In the genomic region with DNA sequence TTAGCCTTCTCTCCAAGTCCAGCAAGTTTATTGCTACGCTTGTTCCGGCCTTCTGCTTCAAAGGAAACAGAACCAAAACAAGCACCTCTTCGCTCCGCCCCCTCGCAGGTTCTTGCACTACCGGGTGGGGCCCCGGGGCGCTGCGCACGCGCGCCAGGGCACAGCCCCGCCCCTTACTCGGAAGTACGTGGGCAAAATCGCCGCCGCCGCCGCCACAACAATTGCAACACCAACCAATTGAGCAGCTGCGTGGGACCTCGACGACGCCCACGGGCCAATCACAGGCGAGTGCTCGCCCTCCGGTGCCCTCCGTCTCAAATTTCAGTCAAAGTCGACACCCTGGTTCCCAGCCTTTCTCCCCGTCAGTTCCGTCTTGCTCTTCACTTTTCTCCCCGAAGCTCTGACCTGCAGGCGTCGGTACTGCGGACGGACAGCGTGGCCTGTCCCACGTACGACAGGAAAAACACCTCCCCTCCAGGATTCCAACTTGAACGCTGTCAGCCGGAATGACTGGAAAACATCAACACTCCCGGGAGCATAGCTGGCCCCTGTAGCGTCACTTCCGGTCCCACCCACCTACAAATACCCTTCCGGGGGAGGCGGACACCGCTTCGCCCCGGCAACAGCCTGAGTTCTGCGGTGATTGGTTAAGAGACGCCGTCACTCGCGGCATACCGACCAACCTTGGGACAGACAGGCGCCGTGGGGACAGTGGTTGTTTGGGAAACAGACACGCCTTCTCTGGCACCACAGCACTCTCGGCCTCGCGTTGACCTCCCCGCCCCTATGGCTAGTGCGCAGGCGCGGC, we compare ENCODE assay signal across 1 cellular context.
TF ChIP-seq lines count a peak whose summit lies in the region.

No MANE protein-coding gene starts in this region.

TF ChIP-seq in K562, 482 proteins besides CTCF, POLR2A, EP300 and RAD21 (continued from another document and continues in another):
- TF ChIP-seq, protein P1, sequence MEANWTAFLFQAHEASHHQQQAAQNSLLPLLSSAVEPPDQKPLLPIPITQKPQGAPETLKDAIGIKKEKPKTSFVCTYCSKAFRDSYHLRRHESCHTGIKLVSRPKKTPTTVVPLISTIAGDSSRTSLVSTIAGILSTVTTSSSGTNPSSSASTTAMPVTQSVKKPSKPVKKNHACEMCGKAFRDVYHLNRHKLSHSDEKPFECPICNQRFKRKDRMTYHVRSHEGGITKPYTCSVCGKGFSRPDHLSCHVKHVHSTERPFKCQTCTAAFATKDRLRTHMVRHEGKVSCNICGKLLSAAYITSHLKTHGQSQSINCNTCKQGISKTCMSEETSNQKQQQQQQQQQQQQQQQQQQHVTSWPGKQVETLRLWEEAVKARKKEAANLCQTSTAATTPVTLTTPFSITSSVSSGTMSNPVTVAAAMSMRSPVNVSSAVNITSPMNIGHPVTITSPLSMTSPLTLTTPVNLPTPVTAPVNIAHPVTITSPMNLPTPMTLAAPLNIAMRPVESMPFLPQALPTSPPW (CRISPR knock-in tag; IDR thresholded peaks at IDR 0.05), result peak; percentile 66
- TF ChIP-seq, protein P2, sequence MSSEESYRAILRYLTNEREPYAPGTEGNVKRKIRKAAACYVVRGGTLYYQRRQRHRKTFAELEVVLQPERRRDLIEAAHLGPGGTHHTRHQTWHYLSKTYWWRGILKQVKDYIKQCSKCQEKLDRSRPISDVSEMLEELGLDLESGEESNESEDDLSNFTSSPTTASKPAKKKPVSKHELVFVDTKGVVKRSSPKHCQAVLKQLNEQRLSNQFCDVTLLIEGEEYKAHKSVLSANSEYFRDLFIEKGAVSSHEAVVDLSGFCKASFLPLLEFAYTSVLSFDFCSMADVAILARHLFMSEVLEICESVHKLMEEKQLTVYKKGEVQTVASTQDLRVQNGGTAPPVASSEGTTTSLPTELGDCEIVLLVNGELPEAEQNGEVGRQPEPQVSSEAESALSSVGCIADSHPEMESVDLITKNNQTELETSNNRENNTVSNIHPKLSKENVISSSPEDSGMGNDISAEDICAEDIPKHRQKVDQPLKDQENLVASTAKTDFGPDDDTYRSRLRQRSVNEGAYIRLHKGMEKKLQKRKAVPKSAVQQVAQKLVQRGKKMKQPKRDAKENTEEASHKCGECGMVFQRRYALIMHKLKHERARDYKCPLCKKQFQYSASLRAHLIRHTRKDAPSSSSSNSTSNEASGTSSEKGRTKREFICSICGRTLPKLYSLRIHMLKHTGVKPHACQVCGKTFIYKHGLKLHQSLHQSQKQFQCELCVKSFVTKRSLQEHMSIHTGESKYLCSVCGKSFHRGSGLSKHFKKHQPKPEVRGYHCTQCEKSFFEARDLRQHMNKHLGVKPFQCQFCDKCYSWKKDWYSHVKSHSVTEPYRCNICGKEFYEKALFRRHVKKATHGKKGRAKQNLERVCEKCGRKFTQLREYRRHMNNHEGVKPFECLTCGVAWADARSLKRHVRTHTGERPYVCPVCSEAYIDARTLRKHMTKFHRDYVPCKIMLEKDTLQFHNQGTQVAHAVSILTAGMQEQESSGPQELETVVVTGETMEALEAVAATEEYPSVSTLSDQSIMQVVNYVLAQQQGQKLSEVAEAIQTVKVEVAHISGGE (CRISPR knock-in tag; IDR thresholded peaks at IDR 0.05), result peak in 1 of 3 experiments; percentile 88; a peak in 2 of 6 replicates
- no peak for TF ChIP-seq PTRF (tag; IDR thresholded peaks at IDR 0.05)
- TF ChIP-seq, protein P3, sequence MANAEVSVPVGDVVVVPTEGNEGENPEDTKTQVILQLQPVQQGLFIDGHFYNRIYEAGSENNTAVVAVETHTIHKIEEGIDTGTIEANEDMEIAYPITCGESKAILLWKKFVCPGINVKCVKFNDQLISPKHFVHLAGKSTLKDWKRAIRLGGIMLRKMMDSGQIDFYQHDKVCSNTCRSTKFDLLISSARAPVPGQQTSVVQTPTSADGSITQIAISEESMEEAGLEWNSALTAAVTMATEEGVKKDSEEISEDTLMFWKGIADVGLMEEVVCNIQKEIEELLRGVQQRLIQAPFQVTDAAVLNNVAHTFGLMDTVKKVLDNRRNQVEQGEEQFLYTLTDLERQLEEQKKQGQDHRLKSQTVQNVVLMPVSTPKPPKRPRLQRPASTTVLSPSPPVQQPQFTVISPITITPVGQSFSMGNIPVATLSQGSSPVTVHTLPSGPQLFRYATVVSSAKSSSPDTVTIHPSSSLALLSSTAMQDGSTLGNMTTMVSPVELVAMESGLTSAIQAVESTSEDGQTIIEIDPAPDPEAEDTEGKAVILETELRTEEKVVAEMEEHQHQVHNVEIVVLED (CRISPR knock-in tag; IDR thresholded peaks at IDR 0.05), result no peak
- no peak for TF ChIP-seq NR2F6 (CRISPR knock-in tag; IDR thresholded peaks at IDR 0.05)
- TF ChIP-seq NUFIP1 (IDR thresholded peaks at IDR 0.05; ENCODE audit: partially characterized antibody), result no peak
- TF ChIP-seq NR4A1 (CRISPR knock-in tag; IDR thresholded peaks at IDR 0.05), result no peak
- no peak for TF ChIP-seq NR4A1 (tag; IDR thresholded peaks at IDR 0.05)
- no peak for TF ChIP-seq ZNF436 (CRISPR knock-in tag; IDR thresholded peaks at IDR 0.05)
- TF ChIP-seq ZNF24 (IDR thresholded peaks at IDR 0.05), result no peak
- no peak for TF ChIP-seq ERF (CRISPR knock-in tag; IDR thresholded peaks at IDR 0.05)
- TF ChIP-seq RBM14 (IDR thresholded peaks at IDR 0.05; ENCODE audit: borderline replicate concordance, insufficient read depth, low read depth, low read length), result no peak
- no peak for TF ChIP-seq NFIX (CRISPR knock-in tag; IDR thresholded peaks at IDR 0.05; ENCODE audit: low read depth)
- TF ChIP-seq, protein P4, sequence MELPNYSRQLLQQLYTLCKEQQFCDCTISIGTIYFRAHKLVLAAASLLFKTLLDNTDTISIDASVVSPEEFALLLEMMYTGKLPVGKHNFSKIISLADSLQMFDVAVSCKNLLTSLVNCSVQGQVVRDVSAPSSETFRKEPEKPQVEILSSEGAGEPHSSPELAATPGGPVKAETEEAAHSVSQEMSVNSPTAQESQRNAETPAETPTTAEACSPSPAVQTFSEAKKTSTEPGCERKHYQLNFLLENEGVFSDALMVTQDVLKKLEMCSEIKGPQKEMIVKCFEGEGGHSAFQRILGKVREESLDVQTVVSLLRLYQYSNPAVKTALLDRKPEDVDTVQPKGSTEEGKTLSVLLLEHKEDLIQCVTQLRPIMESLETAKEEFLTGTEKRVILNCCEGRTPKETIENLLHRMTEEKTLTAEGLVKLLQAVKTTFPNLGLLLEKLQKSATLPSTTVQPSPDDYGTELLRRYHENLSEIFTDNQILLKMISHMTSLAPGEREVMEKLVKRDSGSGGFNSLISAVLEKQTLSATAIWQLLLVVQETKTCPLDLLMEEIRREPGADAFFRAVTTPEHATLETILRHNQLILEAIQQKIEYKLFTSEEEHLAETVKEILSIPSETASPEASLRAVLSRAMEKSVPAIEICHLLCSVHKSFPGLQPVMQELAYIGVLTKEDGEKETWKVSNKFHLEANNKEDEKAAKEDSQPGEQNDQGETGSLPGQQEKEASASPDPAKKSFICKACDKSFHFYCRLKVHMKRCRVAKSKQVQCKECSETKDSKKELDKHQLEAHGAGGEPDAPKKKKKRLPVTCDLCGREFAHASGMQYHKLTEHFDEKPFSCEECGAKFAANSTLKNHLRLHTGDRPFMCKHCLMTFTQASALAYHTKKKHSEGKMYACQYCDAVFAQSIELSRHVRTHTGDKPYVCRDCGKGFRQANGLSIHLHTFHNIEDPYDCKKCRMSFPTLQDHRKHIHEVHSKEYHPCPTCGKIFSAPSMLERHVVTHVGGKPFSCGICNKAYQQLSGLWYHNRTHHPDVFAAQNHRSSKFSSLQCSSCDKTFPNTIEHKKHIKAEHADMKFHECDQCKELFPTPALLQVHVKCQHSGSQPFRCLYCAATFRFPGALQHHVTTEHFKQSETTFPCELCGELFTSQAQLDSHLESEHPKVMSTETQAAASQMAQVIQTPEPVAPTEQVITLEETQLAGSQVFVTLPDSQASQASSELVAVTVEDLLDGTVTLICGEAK (IDR thresholded peaks at IDR 0.05), result peak; percentile 95
- TF ChIP-seq, protein P4 (CRISPR knock-in tag; IDR thresholded peaks at IDR 0.05), result no peak
- TF ChIP-seq TFAM (CRISPR knock-in tag; conservative IDR thresholded peaks at IDR 0.05), result no peak
- peak; percentile 72 for TF ChIP-seq BMI1 (IDR thresholded peaks at IDR 0.05; ENCODE audit: low read length)
- TF ChIP-seq ZEB2 (IDR thresholded peaks at IDR 0.05), result no peak
- TF ChIP-seq, protein P5, sequence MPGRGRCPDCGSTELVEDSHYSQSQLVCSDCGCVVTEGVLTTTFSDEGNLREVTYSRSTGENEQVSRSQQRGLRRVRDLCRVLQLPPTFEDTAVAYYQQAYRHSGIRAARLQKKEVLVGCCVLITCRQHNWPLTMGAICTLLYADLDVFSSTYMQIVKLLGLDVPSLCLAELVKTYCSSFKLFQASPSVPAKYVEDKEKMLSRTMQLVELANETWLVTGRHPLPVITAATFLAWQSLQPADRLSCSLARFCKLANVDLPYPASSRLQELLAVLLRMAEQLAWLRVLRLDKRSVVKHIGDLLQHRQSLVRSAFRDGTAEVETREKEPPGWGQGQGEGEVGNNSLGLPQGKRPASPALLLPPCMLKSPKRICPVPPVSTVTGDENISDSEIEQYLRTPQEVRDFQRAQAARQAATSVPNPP (IDR thresholded peaks at IDR 0.05; ENCODE audit: borderline replicate concordance, insufficient read depth, insufficient read length), result no peak
- TF ChIP-seq KLF10 (CRISPR knock-in tag; IDR thresholded peaks at IDR 0.05), result no peak
- no peak for TF ChIP-seq HMG20A (CRISPR knock-in tag; conservative IDR thresholded peaks at IDR 0.05)
- TF ChIP-seq, protein P6, sequence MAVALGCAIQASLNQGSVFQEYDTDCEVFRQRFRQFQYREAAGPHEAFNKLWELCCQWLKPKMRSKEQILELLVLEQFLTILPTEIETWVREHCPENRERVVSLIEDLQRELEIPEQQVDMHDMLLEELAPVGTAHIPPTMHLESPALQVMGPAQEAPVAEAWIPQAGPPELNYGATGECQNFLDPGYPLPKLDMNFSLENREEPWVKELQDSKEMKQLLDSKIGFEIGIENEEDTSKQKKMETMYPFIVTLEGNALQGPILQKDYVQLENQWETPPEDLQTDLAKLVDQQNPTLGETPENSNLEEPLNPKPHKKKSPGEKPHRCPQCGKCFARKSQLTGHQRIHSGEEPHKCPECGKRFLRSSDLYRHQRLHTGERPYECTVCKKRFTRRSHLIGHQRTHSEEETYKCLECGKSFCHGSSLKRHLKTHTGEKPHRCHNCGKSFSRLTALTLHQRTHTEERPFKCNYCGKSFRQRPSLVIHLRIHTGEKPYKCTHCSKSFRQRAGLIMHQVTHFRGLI (CRISPR knock-in tag; IDR thresholded peaks at IDR 0.05), result no peak
- TF ChIP-seq FOXK2 (conservative IDR thresholded peaks at IDR 0.05 in 1 of 2, IDR thresholded peaks at IDR 0.05 in 1 of 2; ENCODE audit: low read depth in 2 of 2), result peak; percentile 88 to 91
- peak; percentile 41; the same call in 1 of the 2 replicates for TF ChIP-seq KLF1 (tag; IDR thresholded peaks at IDR 0.05)
- TF ChIP-seq, protein P7, sequence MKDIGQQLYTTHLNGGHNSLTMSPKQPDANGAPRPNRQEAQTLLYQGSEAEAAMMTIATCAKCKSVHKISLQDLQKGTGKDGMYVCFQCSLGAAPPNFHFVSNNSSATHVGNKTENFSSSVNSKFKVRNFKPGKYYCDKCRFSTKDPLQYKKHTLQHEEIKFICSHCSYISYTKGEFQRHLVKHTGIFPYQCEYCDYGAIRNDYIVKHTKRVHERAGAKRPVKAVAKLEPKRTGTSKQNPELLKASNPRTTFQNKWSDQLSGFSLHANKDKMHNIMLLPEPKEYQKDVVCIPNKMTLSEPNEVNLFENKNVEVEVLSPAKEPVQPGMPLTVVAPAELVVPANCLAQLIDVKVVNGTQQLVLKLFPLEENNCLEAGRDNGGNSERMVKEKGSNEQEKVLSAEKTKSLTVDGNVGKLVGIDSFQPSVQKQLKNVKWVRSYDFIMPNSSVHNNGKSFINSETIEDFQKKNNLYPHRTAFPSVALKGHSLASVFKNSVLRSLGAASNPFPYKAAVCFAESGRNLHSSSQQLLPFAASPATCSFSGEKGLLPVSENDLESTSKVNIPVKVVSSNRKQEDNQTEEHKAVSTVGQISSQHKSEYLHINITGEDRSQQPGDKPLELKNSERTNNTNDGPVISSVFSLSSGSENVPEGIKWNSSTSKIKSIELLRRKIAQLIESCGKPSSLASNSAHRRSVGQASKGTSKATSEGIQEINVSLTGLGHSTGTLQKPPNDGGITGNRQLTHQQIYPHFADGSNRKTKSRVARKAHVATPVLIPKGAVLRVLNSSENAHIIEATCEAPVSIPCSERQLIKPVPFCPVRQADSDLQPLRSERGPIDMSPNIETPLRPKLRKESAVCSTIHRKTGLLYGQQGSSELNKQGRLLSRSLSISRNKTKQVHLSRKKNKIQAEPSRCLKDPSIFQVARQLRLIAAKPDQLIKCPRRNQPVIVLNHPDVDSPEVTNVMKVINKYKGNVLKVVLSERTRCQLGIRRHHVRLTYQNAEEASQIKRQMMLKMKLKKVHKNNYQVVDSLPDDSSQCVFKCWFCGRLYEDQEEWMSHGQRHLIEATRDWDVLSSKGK (CRISPR knock-in tag; IDR thresholded peaks at IDR 0.05), result no peak
- TF ChIP-seq TAF1 (IDR thresholded peaks at IDR 0.05; ENCODE audit: control insufficient read depth, extremely low read depth, insufficient read depth, low read length, severe bottlenecking), result peak; percentile 63
- TF ChIP-seq PHTF2 (CRISPR knock-in tag; IDR thresholded peaks at IDR 0.05), result no peak
- TF ChIP-seq ZNF324 (CRISPR knock-in tag; IDR thresholded peaks at IDR 0.05), result no peak
- TF ChIP-seq, protein P8, sequence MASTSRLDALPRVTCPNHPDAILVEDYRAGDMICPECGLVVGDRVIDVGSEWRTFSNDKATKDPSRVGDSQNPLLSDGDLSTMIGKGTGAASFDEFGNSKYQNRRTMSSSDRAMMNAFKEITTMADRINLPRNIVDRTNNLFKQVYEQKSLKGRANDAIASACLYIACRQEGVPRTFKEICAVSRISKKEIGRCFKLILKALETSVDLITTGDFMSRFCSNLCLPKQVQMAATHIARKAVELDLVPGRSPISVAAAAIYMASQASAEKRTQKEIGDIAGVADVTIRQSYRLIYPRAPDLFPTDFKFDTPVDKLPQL (IDR thresholded peaks at IDR 0.05; ENCODE audit: extremely low read depth, insufficient read length), result no peak
- no peak for TF ChIP-seq ZNF143 (CRISPR knock-in tag; IDR thresholded peaks at IDR 0.05)
